Comparison of ENCODE assay signal across 21 cellular contexts in the genomic region with DNA sequence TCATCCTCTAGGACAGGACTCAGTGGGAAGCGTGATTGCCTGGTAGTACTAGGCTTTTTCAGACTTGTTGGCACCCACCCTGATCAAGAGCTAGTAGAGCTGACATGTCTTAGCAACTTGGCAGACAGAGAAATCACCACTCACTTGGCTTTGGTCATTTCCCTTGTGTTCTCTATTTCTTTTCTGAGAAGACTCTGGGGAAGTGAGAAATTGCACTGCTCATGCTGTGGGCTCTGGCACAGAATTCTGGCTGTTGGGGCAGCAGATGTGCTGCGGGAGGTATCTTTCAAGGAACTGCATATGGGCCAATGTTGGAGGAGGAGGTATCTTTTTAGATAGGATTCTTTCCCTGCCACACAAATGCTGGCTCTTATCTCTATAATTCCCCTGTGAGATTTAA.
DNase-seq lines count a peak whose midpoint lies in the region; ATAC-seq, FAIRE-seq and TF ChIP-seq lines count a peak whose summit lies in the region.
"Had no signal": no experiment of that assay in that cellular context is flagged by ENCODE, and none has a peak within 500 bp of the region (broad histone marks: within the 10 kb centered on the region; RNA-seq: fewer than 3 reads in every experiment).

No MANE protein-coding gene starts in this region.

- no TSS peak for BruUV-seq in OCI-LY7 (replicated peaks; lab: Mats Ljungman, UMichigan)

- H3K79me2 ChIP-seq in OCI-LY7 (ENCODE audit: insufficient read depth, low read depth, low read length), result no peaks in the 10 kb centered on the region

- H3K4me1 Mint-ChIP-seq in nephron progenitor cell (peaks cover 13% of the 10 kb centered on the region), T-cell (no peaks in the 10 kb centered on the region)

- H3K4me3 Mint-ChIP-seq in nephron progenitor cell, result no peak overlapping the region
- H3K4me3 Mint-ChIP-seq in T-cell, result no peak overlapping the region
- H3K4me3 Mint-ChIP-seq: brain; CD8-positive, alpha-beta T cell had no signal

- peaks cover 25% of the 10 kb centered on the region for H3K4me1 ChIP-seq in OCI-LY7 (ENCODE audit: insufficient read depth, low read length, poor library complexity, severe bottlenecking)
- H3K4me1 ChIP-seq: colonic mucosa, sigmoid colon had no signal

- no peak for TF ChIP-seq CTCF in OCI-LY7 (conservative IDR thresholded peaks at IDR 0.05; ENCODE audit: low read length)
- no peak for TF ChIP-seq CTCF in nephron progenitor cell (IDR thresholded peaks at IDR 0.05)

- no peaks in the 10 kb centered on the region for H3K9me3 ChIP-seq in OCI-LY7 (ENCODE audit: low read length)
- H3K9me3 ChIP-seq: colonic mucosa, sigmoid colon had no signal

- H3K36me3 Mint-ChIP-seq in nephron progenitor cell (ENCODE audit: low read depth) (no peaks in the 10 kb centered on the region), T-cell (no peaks in the 10 kb centered on the region)
- H3K36me3 Mint-ChIP-seq: brain; CD8-positive, alpha-beta T cell had no signal

- CTCF ChIA-PET in OCI-LY7 (lab: Charles Lee; ENCODE audit: unreplicated experiment), result no interaction called here
- CTCF ChIA-PET in T-cell (lab: Charles Lee), result no interaction called here

- peak; percentile 63 for FAIRE-seq in GM12891 (lab: Jason Lieb, UNC)
- FAIRE-seq: keratinocyte had no signal

- no peak for TF ChIP-seq POLR2A in GM12891 (IDR thresholded peaks at IDR 0.05; ENCODE audit: low read depth, low read length)

- H3K9me3 Mint-ChIP-seq in nephron progenitor cell (no peaks in the 10 kb centered on the region), T-cell (peaks cover 0 to 3% (median 2%) of the 10 kb centered on the region in 3 donors)
- H3K9me3 Mint-ChIP-seq: activated T-helper 2 cell treated with anti-CD3 and anti-CD28 coated beads, Interferon-gamma antibody, Interleukin-2, Interleukin-4, amounts not matched to agents 10 μg/mL and 5 μg/mL and 100 μg/mL, durations not matched to agents 14 hours and 24 hours and 36 hours; brain had no signal

- H3K4me3 ChIP-seq in OCI-LY7 (ENCODE audit: low read depth, low read length, poor library complexity, severe bottlenecking), result no peak overlapping the region
- H3K4me3 ChIP-seq: colonic mucosa, lung, sigmoid colon had no signal

- H3K9me2 ChIP-seq in OCI-LY7 (ENCODE audit: insufficient read depth, low read length), result no peaks in the 10 kb centered on the region

- H3K27me3 Mint-ChIP-seq in nephron progenitor cell (ENCODE audit: low read depth, poor library complexity) (no peaks in the 10 kb centered on the region), T-cell (peaks cover 0 to 3% of the 10 kb centered on the region in 2 donors)

- no peak overlapping the region for H3K27ac ChIP-seq in OCI-LY7 (ENCODE audit: low read depth, low read length, poor library complexity, severe bottlenecking)
- H3K27ac ChIP-seq: colonic mucosa, sigmoid colon had no signal

- H2AFZ ChIP-seq in OCI-LY7 (ENCODE audit: low read length), result no peak overlapping the region

- POLR2A ChIA-PET in OCI-LY7 (lab: Charles Lee) (no interaction called here), T-cell (lab: Charles Lee) (no interaction called here)

- H3K27ac Mint-ChIP-seq in nephron progenitor cell (no peak overlapping the region), T-cell (no peak overlapping the region)
- H3K27ac Mint-ChIP-seq: activated T-helper 2 cell treated with anti-CD3 and anti-CD28 coated beads, Interferon-gamma antibody, Interleukin-2, Interleukin-4, amounts not matched to agents 10 μg/mL and 5 μg/mL and 100 μg/mL, durations not matched to agents 14 hours and 24 hours and 36 hours; CD8-positive, alpha-beta T cell had no signal

- peak overlapping the region; percentile 26 for H3K4me2 ChIP-seq in OCI-LY7 (ENCODE audit: low read length)

- H4K20me1 ChIP-seq in OCI-LY7 (ENCODE audit: insufficient read depth, low read length), result no peaks in the 10 kb centered on the region

- DNase-seq in GM12891 (ENCODE audit: insufficient read length, low spot score), result no peak
- peak; percentile 45 for DNase-seq in OCI-LY7 (ENCODE audit: low spot score)
- no peak for DNase-seq in OCI-M1 (lab: John Stamatoyannopoulos, UW)
- DNase-seq in nephron progenitor cell, result no peak
- DNase-seq in T-cell, result no peak
- DNase-seq in cerebellar nuclear complex (lab: John Stamatoyannopoulos, UW), result no peak
- DNase-seq: activated CD4-positive, alpha-beta T cell treated with anti-CD3 and anti-CD28 coated beads for 1 hour; CD8-positive, alpha-beta T cell; colonic mucosa; DMS79; NCI-H187 treated with DMSO at 0.1 percent for 48 hours; NCI-H526; sigmoid colon; stimulated activated CD4-positive, alpha-beta T cell treated with anti-CD3 and anti-CD28 coated beads, Interleukin-2, amount 100 ng/mL, for 24 hours had no signal

- H3K36me3 ChIP-seq in OCI-LY7 (ENCODE audit: insufficient read depth, low read length), result no peaks in the 10 kb centered on the region
- H3K36me3 ChIP-seq: colonic mucosa, sigmoid colon had no signal

- intact Hi-C loops in OCI-LY7 (cut with micrococcal nuclease; ENCODE audit: unreplicated experiment), result no loop called here

- ATAC-seq in GM19324 (IDR thresholded peaks at IDR 0.05; ENCODE audit: low FRiP score, unreplicated experiment), result peak; percentile 45
- ATAC-seq in HG02798 (IDR thresholded peaks at IDR 0.05; ENCODE audit: poor library complexity, unreplicated experiment), result peak; percentile 43
- ATAC-seq in T-cell (replicated peaks in 1 of 4), result no peak
- ATAC-seq: CD8-positive, alpha-beta T cell; HCT116 had no signal

TF ChIP-seq in GM12891, 5 proteins besides CTCF, POLR2A, EP300 and RAD21:
- TF ChIP-seq SPI1 (IDR thresholded peaks at IDR 0.05; ENCODE audit: low read depth, low read length) (peak; percentile 90), POLR2AphosphoS5 (IDR thresholded peaks at IDR 0.05; ENCODE audit: low read depth, low read length) (no peak)
TF ChIP-seq in GM12891: peak in this region for 1.

Comparison
In these comparisons a context has a peak if more than half of its experiments do, and no peak if none do; other contexts are left out.
1. ATAC-seq: peak in GM19324 (single experiment) and HG02798 (single experiment); none in T-cell (0 of 4).